Comparison of ENCODE assay signal across 8 cellular contexts in genomic region chr9:92668746-92669526, GRCh38. TPM values are rescaled to one million over a fixed set of nuclear protein-coding genes. Genes with fewer than 3 reads are reported as not detected.
DNase-seq lines count a peak whose midpoint lies in the region; ATAC-seq and TF ChIP-seq lines count a peak whose summit lies in the region.

No MANE protein-coding gene starts in this region.

- no peaks in the 10 kb centered on the region for H3K9me3 ChIP-seq in ectodermal cell (ENCODE audit: control insufficient read depth, low read length)

- H3K27me3 ChIP-seq in ectodermal cell (ENCODE audit: control insufficient read depth, insufficient read depth, low read length, poor library complexity, severe bottlenecking) = no peaks in the 10 kb centered on the region

- H3K4me1 ChIP-seq in ectodermal cell (ENCODE audit: control insufficient read depth, insufficient read depth, low read length) = peaks cover 10% of the 10 kb centered on the region

- CTCF ChIA-PET in AG04449 (lab: Yijun Ruan, JAX) = no interaction called here

- no peak for TF ChIP-seq CTCF in AG04449 (IDR thresholded peaks at IDR 0.05; ENCODE audit: insufficient read depth, low read length, missing control alignments)

- POLR2A ChIA-PET in AG04449 (lab: Yijun Ruan, JAX) = no interaction called here

- no peaks in the 10 kb centered on the region for H3K36me3 ChIP-seq in ectodermal cell (ENCODE audit: control insufficient read depth, insufficient read depth, low read length)

- H3K4me3 ChIP-seq in AG04449 (ENCODE audit: low read depth, low read length) (peak overlapping the region; percentile 98), ectodermal cell (ENCODE audit: insufficient read depth, low read depth, low read length) (peak overlapping the region; percentile 90)

- ATAC-seq in HG02943 (IDR thresholded peaks at IDR 0.05; ENCODE audit: low read depth, unreplicated experiment) (peak; percentile 4), GM18498 (IDR thresholded peaks at IDR 0.05; ENCODE audit: unreplicated experiment) (no peak)

- 29 to 32% methylated on average over 14 of the region's 14 CpGs for WGBS in ectodermal cell, 2 experiments

- no peak overlapping the region for H3K27ac ChIP-seq in ectodermal cell (ENCODE audit: insufficient read depth, low read depth, low read length, poor library complexity, severe bottlenecking)

- DNase-seq in AG04449 (ENCODE audit: low read depth, low spot score) = no peak
- DNase-seq in UCSD-AML1 (lab: John Stamatoyannopoulos, UW; ENCODE audit: unreplicated experiment) = peak; percentile 33
- peak; percentile 89 for DNase-seq in mesenteric fat pad (ENCODE audit: low spot score)
- peak; percentile 16 to 41 for DNase-seq in stimulated activated CD8-positive, alpha-beta memory T cell treated with anti-CD3 and anti-CD28 coated beads, Interleukin-7, amount 100 ng/mL, for 4 hours (ENCODE audit: low read depth in 2 of 2)
- no peak for DNase-seq in NCI-H2107 (lab: John Stamatoyannopoulos, UW)

RNA-seq across cellular contexts. Expression of gene IPPK, which starts 1.0 kb away (rescaled TPM):
- 13.5 TPM for polyA plus RNA-seq in ectodermal cell (2013, experiment 1 of 4)
- polyA plus RNA-seq in ectodermal cell (2013, experiment 2 of 4) = 11.4 TPM
- 6.9 TPM for polyA plus RNA-seq in ectodermal cell (2013, experiment 3 of 4)
- 8.8 TPM for polyA plus RNA-seq in ectodermal cell (2013, experiment 4 of 4)
- 10.1 TPM for total RNA-seq in mesenteric fat pad

Comparison
In these comparisons a context has a peak if more than half of its experiments do, and no peak if none do; other contexts are left out.
1. DNase-seq: peak in UCSD-AML1 (single experiment), mesenteric fat pad (single experiment) and stimulated activated CD8-positive, alpha-beta memory T cell treated with anti-CD3 and anti-CD28 coated beads, Interleukin-7, amount 100 ng/mL, for 4 hours (2 of 2); none in AG04449 (single experiment) and NCI-H2107 (single experiment).